ENCODE assay signal across 2 cellular contexts in genomic region chr3:72710471-72710870, GRCh38.
DNase-seq lines count a peak whose midpoint lies in the region; ATAC-seq, FAIRE-seq and TF ChIP-seq lines count a peak whose summit lies in the region.
"Not testable (repeated sequence)": the region's sequence is repeated elsewhere in the genome, so short reads cannot be mapped to it uniquely, and the experiment has no call there.

No MANE protein-coding gene starts in this region.

- not testable (repeated sequence) for H3K9me1 ChIP-seq in K562 (ENCODE audit: control insufficient read depth, insufficient read depth, low read length)

- ATAC-seq in K562, result not testable (repeated sequence)

- not testable (repeated sequence) for TF ChIP-seq EP300 in K562 (IDR thresholded peaks at IDR 0.05; ENCODE audit: low read length)

- not testable (repeated sequence) for DNase-seq in K562 (ENCODE audit: extremely low read depth in 1 of 4, low spot score in 3 of 4)

- in situ Hi-C loops in K562 (cut with MboI), result not testable (repeated sequence)

- intact Hi-C loops in K562 (cut with micrococcal nuclease), result not testable (repeated sequence)

- H3K27ac ChIP-seq in HEK293 (ENCODE audit: extremely low read depth, low read depth, low read length); K562 (ENCODE audit: extremely low read depth, low read depth, low read length): not testable (repeated sequence)

- not testable (repeated sequence) for H2AFZ ChIP-seq in K562 (ENCODE audit: low read depth, low read length)

- H3K4me3 ChIP-seq in HEK293 (ENCODE audit: low read depth, low read length); K562: not testable (repeated sequence)

- H3K27me3 ChIP-seq in K562 (ENCODE audit: control insufficient read depth in 2 of 2, insufficient read depth in 2 of 2, low read length in 2 of 2), result not testable (repeated sequence)

- TF ChIP-seq POLR2A in K562 (conservative IDR thresholded peaks at IDR 0.05), result not testable (repeated sequence)

- H3K36me3 ChIP-seq in HEK293 (ENCODE audit: control insufficient read depth in 2 of 2, insufficient read depth in 1 of 2, low read length in 2 of 2); K562 (ENCODE audit: control insufficient read depth, insufficient read depth, low read length): not testable (repeated sequence)

- not testable (repeated sequence) for H3K4me1 ChIP-seq in HEK293 (ENCODE audit: control insufficient read depth, insufficient read depth, low read length); K562 (replicated peaks in 1 of 2; ENCODE audit: control insufficient read depth in 2 of 2, insufficient read depth in 2 of 2, low read length in 2 of 2)

- not testable (repeated sequence) for TF ChIP-seq CTCF in HEK293 (tag by site-specific recombination; IDR thresholded peaks at IDR 0.05); K562 (IDR thresholded peaks at IDR 0.05 in 2 of 3, conservative IDR thresholded peaks at IDR 0.05 in 1 of 3; ENCODE audit: insufficient read depth in 2 of 3, low read depth in 1 of 3, low read length in 3 of 3)

- H3K9ac ChIP-seq in K562 (ENCODE audit: insufficient read depth in 1 of 2, low read depth in 2 of 2, low read length in 2 of 2), result not testable (repeated sequence)

- CTCF ChIA-PET in HEK293 (lab: Yijun Ruan, JAX); K562 (lab: Yijun Ruan, JAX; ENCODE audit: low intra/inter-chr PET ratio): not testable (repeated sequence)

- TF ChIP-seq RAD21 in K562 (CRISPR knock-in tag; conservative IDR thresholded peaks at IDR 0.05 in 1 of 2, IDR thresholded peaks at IDR 0.05 in 1 of 2), result not testable (repeated sequence)

- not testable (repeated sequence) for H3K79me2 ChIP-seq in K562 (ENCODE audit: control insufficient read depth, insufficient read depth, low read length)

- not testable (repeated sequence) for FAIRE-seq in K562 (lab: Jason Lieb, UNC)

- not testable (repeated sequence) for BruUV-seq in K562 (replicated peaks; lab: Mats Ljungman, UMichigan)

- H3K9me3 ChIP-seq in HEK293 (ENCODE audit: control insufficient read depth, insufficient read depth, low read depth, low read length); K562 (replicated peaks; ENCODE audit: control insufficient read depth, insufficient read depth, low read depth, low read length): not testable (repeated sequence)

- not testable (repeated sequence) for H4K20me1 ChIP-seq in K562 (replicated peaks; ENCODE audit: control insufficient read depth, insufficient read depth, low read length)

- POLR2A ChIA-PET in HEK293 (lab: Yijun Ruan, JAX); K562 (lab: Yijun Ruan, JAX): not testable (repeated sequence)

- H3K4me2 ChIP-seq in K562 (ENCODE audit: insufficient read depth, low read length), result not testable (repeated sequence)

- 56% methylated on average over 2 of the region's 4 CpGs for WGBS in K562 (ENCODE audit: insufficient coverage, low coverage, missing lambda C conversion rate)

TF ChIP-seq in HEK293, 187 proteins besides CTCF, POLR2A, EP300 and RAD21:
- peak; percentile 81 for TF ChIP-seq ZNF146 (tag by site-specific recombination; IDR thresholded peaks at IDR 0.05)

TF ChIP-seq in K562, 482 proteins besides CTCF, POLR2A, EP300 and RAD21:
- TF ChIP-seq ZNF146 (CRISPR knock-in tag; IDR thresholded peaks at IDR 0.05; ENCODE audit: unreplicated experiment), result peak; percentile 50
